Comparison of ENCODE assay signal across 15 cellular contexts in genomic region chr2:160538559-160539355, GRCh38.
"Had no signal": no experiment of that assay in that cellular context is flagged by ENCODE, and none has a peak within 500 bp of the region (broad histone marks: within the 10 kb centered on the region; RNA-seq: fewer than 3 reads in every experiment).

No MANE protein-coding gene starts in this region.

- H3K27me3 ChIP-seq: hepatocyte had no signal

- H3K4me3 ChIP-seq: hepatocyte, lung, thoracic aorta had no signal

- H3K9me3 ChIP-seq: thoracic aorta had no signal

- H3K36me3 ChIP-seq: thoracic aorta had no signal

- H3K27ac ChIP-seq: hepatocyte, thoracic aorta, VCaP had no signal

- DNase-seq: activated CD4-positive, alpha-beta T cell treated with anti-CD3 and anti-CD28 coated beads, Interleukin-2, amount 50 U/mL, for 1 hour; activated CD4-positive, CD25-positive, alpha-beta regulatory T cell treated with anti-CD3 and anti-CD28 coated beads, Interleukin-2, amount 50 U/mL, for 72 hours; activated CD8-positive, alpha-beta memory T cell treated with anti-CD3 and anti-CD28 coated beads, Interleukin-2, amount 50 U/mL, for 4 hours; activated effector memory CD4-positive, alpha-beta T cell treated with anti-CD3 and anti-CD28 coated beads, Interleukin-2, amount 50 U/mL, for 16 hours; activated T-cell treated with anti-CD3 and anti-CD28 coated beads, Interleukin-2, amount 50 U/mL, for 4 hours; caudate nucleus; stimulated activated CD4-positive, alpha-beta T cell treated with anti-CD3 and anti-CD28 coated beads, Interleukin-4, amount 100 ng/mL, for 1 hour; SW 1271; T-helper 2 cell had no signal

- ATAC-seq: activated naive CD4-positive, alpha-beta T cell treated with anti-CD3 and anti-CD28 coated beads, Interleukin-2, amount 50 U/mL, for 72 hours; activated T-cell treated with anti-CD3 and anti-CD28 coated beads, Interleukin-2, amount 50 U/mL, for 4 hours; stimulated activated effector memory CD8-positive, alpha-beta T cell treated with anti-CD3 and anti-CD28 coated beads, Interleukin-12 subunit alpha, Interleukin-12 subunit beta, amount 100 ng/mL, for 72 hours had no signal
